Comparison of ENCODE assay signal across 8 cellular contexts in genomic region chr9:136093995-136094881, GRCh38. TPM values are rescaled to one million over a fixed set of nuclear protein-coding genes. Genes with fewer than 3 reads are reported as not detected.
A peak's percentile ranks its signal among the peaks of the same experiment; 100 is the strongest.
DNase-seq lines count a peak whose midpoint lies in the region; ATAC-seq lines count a peak whose summit lies in the region.

No MANE protein-coding gene starts in this region.

- 3 to 6% methylated on average over 61 to 74 of the region's 74 CpGs for WGBS in esophagus, 2 donors

- DNase-seq in MV-4-11 (lab: John Stamatoyannopoulos, UW) = peak; percentile 8
- DNase-seq in activated T-cell treated with anti-CD3 and anti-CD28 coated beads, Interleukin-2, amount 50 U/mL, for 48 hours = peak; percentile 75 to 78

- ATAC-seq in HG03442 (IDR thresholded peaks at IDR 0.05; ENCODE audit: unreplicated experiment) = no peak
- no peak for ATAC-seq in GM21723 (IDR thresholded peaks at IDR 0.05; ENCODE audit: unreplicated experiment)

- peak overlapping the region; percentile 74 to 98 (median 82) for H3K4me2 ChIP-seq in BLaER1 treated with 17β-estradiol and CSF1 and Interleukin-3, amounts not matched to agents 10 nM and 100 nM

- H3K9me3 ChIP-seq in BLaER1 treated with 17β-estradiol and CSF1 and Interleukin-3, amounts not matched to agents 10 nM and 100 nM (replicated peaks in 1 of 11) = no peaks in the 10 kb centered on the region
- H3K9me3 ChIP-seq in esophagus (ENCODE audit: control insufficient read depth in 2 of 2, insufficient read depth in 1 of 2, low read depth in 1 of 2, low read length in 1 of 2) (no peaks in the 10 kb centered on the region), muscle layer of duodenum (ENCODE audit: control insufficient read depth in 1 of 2, low read length in 2 of 2) (no peaks in the 10 kb centered on the region)

- H4K20me1 ChIP-seq in BLaER1 treated with 17β-estradiol and CSF1 and Interleukin-3, amounts not matched to agents 10 nM and 100 nM = peaks cover 0 to 47% (median 0%) of the 10 kb centered on the region in 11 experiments; a peak in 8 of 22 replicates

- peaks cover 36 to 83% (median 75%) of the 10 kb centered on the region in 11 experiments for H3K27me3 ChIP-seq in BLaER1 treated with 17β-estradiol and CSF1 and Interleukin-3, amounts not matched to agents 10 nM and 100 nM
- H3K27me3 ChIP-seq in esophagus (ENCODE audit: control insufficient read depth in 1 of 2, insufficient read depth in 2 of 2, low read length in 2 of 2) (no peaks in the 10 kb centered on the region), muscle layer of duodenum (ENCODE audit: low read depth, low read length) (no peaks in the 10 kb centered on the region)

- H3K4me3 ChIP-seq in BLaER1 treated with 17β-estradiol and CSF1 and Interleukin-3, amounts not matched to agents 10 nM and 100 nM = peak overlapping the region; percentile 48 to 86 (median 61); a peak in 19 of 20 replicates
- peak overlapping the region; percentile 76 to 78 for H3K4me3 ChIP-seq in esophagus (ENCODE audit: low read depth in 1 of 2, low read length in 2 of 2)
- H3K4me3 ChIP-seq in muscle layer of duodenum (ENCODE audit: low read depth in 1 of 2, low read length in 2 of 2) = peak overlapping the region; percentile 52 to 88

- peak overlapping the region in 6 of 11 experiments; percentile 7 to 76 (median 63); a peak in 9 of 22 replicates for H3K27ac ChIP-seq in BLaER1 treated with 17β-estradiol and CSF1 and Interleukin-3, amounts not matched to agents 10 nM and 100 nM
- H3K27ac ChIP-seq in esophagus (ENCODE audit: low read depth in 2 of 2, low read length in 1 of 2) = peak overlapping the region; percentile 85 to 93
- peak overlapping the region; percentile 45 for H3K27ac ChIP-seq in muscle layer of duodenum (ENCODE audit: low read length)
- H3K27ac ChIP-seq in temporal lobe (ENCODE audit: low read depth, low read length) = peak overlapping the region; percentile 57

- H3K36me3 ChIP-seq in BLaER1 treated with 17β-estradiol and CSF1 and Interleukin-3, amounts not matched to agents 10 nM and 100 nM = no peaks in the 10 kb centered on the region; a peak in 1 of 22 replicates
- H3K36me3 ChIP-seq in esophagus (ENCODE audit: control insufficient read depth in 2 of 2, insufficient read depth in 2 of 2, low read length in 1 of 2) (peaks cover 0 to 6% of the 10 kb centered on the region in 2 donors), muscle layer of duodenum (ENCODE audit: control insufficient read depth in 1 of 2, insufficient read depth in 2 of 2, low read length in 2 of 2) (no peaks in the 10 kb centered on the region)

- H3K4me1 ChIP-seq in BLaER1 treated with 17β-estradiol and CSF1 and Interleukin-3, amounts not matched to agents 10 nM and 100 nM = peaks cover 30 to 71% (median 51%) of the 10 kb centered on the region in 10 experiments
- peaks cover 9 to 34% of the 10 kb centered on the region in 2 donors for H3K4me1 ChIP-seq in esophagus (ENCODE audit: control insufficient read depth in 2 of 2, insufficient read depth in 2 of 2, low read length in 1 of 2)
- H3K4me1 ChIP-seq in muscle layer of duodenum (ENCODE audit: control insufficient read depth in 1 of 2, insufficient read depth in 2 of 2, low read length in 2 of 2) = peaks cover 3 to 62% of the 10 kb centered on the region in 2 donors

- peak overlapping the region in 7 of 11 experiments; percentile 35 to 89 (median 71); a peak in 15 of 22 replicates for H3K9ac ChIP-seq in BLaER1 treated with 17β-estradiol and CSF1 and Interleukin-3, amounts not matched to agents 10 nM and 100 nM

RNA-seq across cellular contexts. Expression of gene NACC2, which starts 0.9 kb away (rescaled TPM):
- polyA plus RNA-seq in esophagus = 1 to 10 TPM; 3.2 to 4.5 TPM
- 3.9 TPM for total RNA-seq in temporal lobe

RNA-seq across cellular contexts. Expression of gene TMEM250, which starts 24.4 kb away (rescaled TPM):
- polyA plus RNA-seq in esophagus = 10 to 100 TPM; 13.6 to 25.7 TPM
- total RNA-seq in temporal lobe = 16.5 TPM
